ENCODE assay signal across 8 cellular contexts in genomic region chr3:42247576-42248027, GRCh38. TPM values are rescaled to one million over a fixed set of nuclear protein-coding genes. Genes with fewer than 3 reads are reported as not detected.
DNase-seq lines count a peak whose midpoint lies in the region; ATAC-seq and TF ChIP-seq lines count a peak whose summit lies in the region.

No MANE protein-coding gene starts in this region.

- no peak overlapping the region for H3K4me3 Mint-ChIP-seq in activated CD4-positive, alpha-beta memory T cell treated with anti-CD3 and anti-CD28 coated beads, Interleukin-2, amount 10 ng/mL, durations not matched to agents 7 days and 5 days

- CTCF ChIA-PET in activated CD4-positive, alpha-beta memory T cell treated with anti-CD3 and anti-CD28 coated beads, Interleukin-2, amount 10 ng/mL, durations not matched to agents 7 days and 5 days (lab: Charles Lee): interaction anchor here (0.8 to 4.7 kb wide), 14 partner anchors 12 to 299 kb away, joined by 3 to 30 read pairs (median 3); partner anchors contain the start of gene VIPR1

- H3K9me3 Mint-ChIP-seq in activated CD4-positive, alpha-beta memory T cell treated with anti-CD3 and anti-CD28 coated beads, Interleukin-2, amount 10 ng/mL, durations not matched to agents 7 days and 5 days: no peaks in the 10 kb centered on the region

- H3K27me3 Mint-ChIP-seq in activated CD4-positive, alpha-beta memory T cell treated with anti-CD3 and anti-CD28 coated beads, Interleukin-2, amount 10 ng/mL, durations not matched to agents 7 days and 5 days: peaks cover 33% of the 10 kb centered on the region

- TF ChIP-seq CTCF in GM10266 (IDR thresholded peaks at IDR 0.05; ENCODE audit: control insufficient read depth, insufficient read depth, low read depth, missing control alignments): peak; percentile 68

- H3K4me1 Mint-ChIP-seq in activated CD4-positive, alpha-beta memory T cell treated with anti-CD3 and anti-CD28 coated beads, Interleukin-2, amount 10 ng/mL, durations not matched to agents 7 days and 5 days: peaks cover 4% of the 10 kb centered on the region

- POLR2A ChIA-PET in activated CD4-positive, alpha-beta memory T cell treated with anti-CD3 and anti-CD28 coated beads, Interleukin-2, amount 10 ng/mL, durations not matched to agents 7 days and 5 days (lab: Charles Lee): no interaction called here

- ATAC-seq in HG02798 (IDR thresholded peaks at IDR 0.05; ENCODE audit: poor library complexity, unreplicated experiment) (peak; percentile 86), GM18858 (IDR thresholded peaks at IDR 0.05; ENCODE audit: unreplicated experiment) (no peak)

- DNase-seq in GM10266 (ENCODE audit: extremely low spot score) (peak; percentile 59), NCI-H524 treated with DMSO at 0.1 percent for 48 hours (lab: John Stamatoyannopoulos, UW) (peak; percentile 30), middle frontal gyrus (ENCODE audit: extremely low spot score, low spot score) (peak; percentile 58)
- DNase-seq in activated CD4-positive, alpha-beta memory T cell treated with anti-CD3 and anti-CD28 coated beads, Interleukin-2, amount 10 ng/mL, durations not matched to agents 7 days and 5 days: peak; percentile 59
- peak; percentile 40 for DNase-seq in effector CD8-positive, alpha-beta T cell (lab: John Stamatoyannopoulos, UW)
- DNase-seq in stimulated activated CD8-positive, alpha-beta memory T cell treated with anti-CD3 and anti-CD28 coated beads, Interleukin-7, amount 100 ng/mL, for 4 hours (ENCODE audit: low read depth in 2 of 2): peak; percentile 28 to 41

- H3K27ac Mint-ChIP-seq in activated CD4-positive, alpha-beta memory T cell treated with anti-CD3 and anti-CD28 coated beads, Interleukin-2, amount 10 ng/mL, durations not matched to agents 7 days and 5 days: no peak overlapping the region

- no peaks in the 10 kb centered on the region for H3K36me3 Mint-ChIP-seq in activated CD4-positive, alpha-beta memory T cell treated with anti-CD3 and anti-CD28 coated beads, Interleukin-2, amount 10 ng/mL, durations not matched to agents 7 days and 5 days (ENCODE audit: low read depth)

RNA-seq across cellular contexts. Expression of gene CCK, which starts 18.4 kb away (rescaled TPM):
- not detected for total RNA-seq in activated CD4-positive, alpha-beta memory T cell treated with anti-CD3 and anti-CD28 coated beads, Interleukin-2, amount 10 ng/mL, durations not matched to agents 7 days and 5 days
